ENCODE assay signal across 1 cellular context in the genomic region with DNA sequence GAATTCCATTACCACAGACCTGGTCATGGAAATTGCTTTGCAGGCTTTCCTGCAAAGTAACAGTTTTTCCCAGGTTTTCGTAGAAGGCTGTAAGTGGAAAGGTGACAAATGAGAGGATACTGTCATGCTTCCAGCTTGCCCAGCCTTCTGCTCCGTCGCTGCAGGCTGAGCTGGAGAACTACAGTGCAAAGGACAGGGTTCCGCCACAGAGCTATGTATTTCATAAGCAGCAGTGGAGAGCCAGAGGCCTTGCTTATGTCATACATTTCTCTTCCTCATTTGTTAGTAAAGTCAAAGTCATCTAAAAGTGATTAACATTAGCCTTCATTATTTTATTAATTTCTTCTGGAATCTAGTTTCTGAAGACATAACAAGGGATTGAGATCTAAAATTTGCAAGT.
TF ChIP-seq lines count a peak whose summit lies in the region.

No MANE protein-coding gene starts in this region.

TF ChIP-seq in HepG2, 621 proteins besides CTCF, POLR2A, EP300 and RAD21 (continued from another document):
- TF ChIP-seq ZBTB38 (CRISPR knock-in tag; IDR thresholded peaks at IDR 0.05) (peak; percentile 97), FOXP1 (IDR thresholded peaks at IDR 0.05) (no peak), FOXP1 (CRISPR knock-in tag; IDR thresholded peaks at IDR 0.05) (no peak), ZNF232 (CRISPR knock-in tag; IDR thresholded peaks at IDR 0.05; ENCODE audit: borderline replicate concordance) (no peak), SP1 (IDR thresholded peaks at IDR 0.05) (no peak), SP1 (CRISPR knock-in tag; IDR thresholded peaks at IDR 0.05) (no peak), MEIS2 (CRISPR knock-in tag; IDR thresholded peaks at IDR 0.05) (peak; percentile 55; the same call in 1 of the 2 replicates)
TF ChIP-seq in HepG2: peak in this region for 39.
